ENCODE assay signal across 1 cellular context in the genomic region with DNA sequence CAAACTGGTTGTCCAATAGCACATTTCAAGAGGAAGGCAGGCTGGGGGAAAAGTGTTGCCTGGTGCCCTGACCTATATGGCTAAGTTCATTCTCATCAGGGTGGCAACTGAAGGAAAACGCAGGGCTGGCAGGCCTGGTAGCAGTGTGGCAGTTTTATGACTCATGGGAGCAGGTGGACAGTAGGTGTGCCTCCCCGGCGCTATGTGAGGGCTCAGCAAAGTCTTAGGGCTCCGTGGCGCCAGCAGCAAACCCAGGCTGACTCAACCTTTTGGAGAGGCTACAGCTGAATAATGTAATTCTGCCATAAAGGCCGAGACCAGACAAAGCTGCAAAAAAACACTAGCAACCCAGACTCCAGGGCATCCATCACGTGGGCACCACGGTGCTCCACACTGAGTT.
TF ChIP-seq lines count a peak whose summit lies in the region.

No MANE protein-coding gene starts in this region.

TF ChIP-seq in K562, 482 proteins besides CTCF, POLR2A, EP300 and RAD21 (continued from another document):
- TF ChIP-seq ZNF655 (CRISPR knock-in tag; IDR thresholded peaks at IDR 0.05) (no peak), RFX5 (IDR thresholded peaks at IDR 0.05; ENCODE audit: low read depth, low read length) (no peak), ZFX (CRISPR knock-in tag; IDR thresholded peaks at IDR 0.05) (no peak), SETDB1 (IDR thresholded peaks at IDR 0.05; ENCODE audit: low read length) (no peak), ZNF431 (CRISPR knock-in tag; IDR thresholded peaks at IDR 0.05) (no peak), SMARCA5 (IDR thresholded peaks at IDR 0.05) (no peak)
- TF ChIP-seq, protein P1, sequence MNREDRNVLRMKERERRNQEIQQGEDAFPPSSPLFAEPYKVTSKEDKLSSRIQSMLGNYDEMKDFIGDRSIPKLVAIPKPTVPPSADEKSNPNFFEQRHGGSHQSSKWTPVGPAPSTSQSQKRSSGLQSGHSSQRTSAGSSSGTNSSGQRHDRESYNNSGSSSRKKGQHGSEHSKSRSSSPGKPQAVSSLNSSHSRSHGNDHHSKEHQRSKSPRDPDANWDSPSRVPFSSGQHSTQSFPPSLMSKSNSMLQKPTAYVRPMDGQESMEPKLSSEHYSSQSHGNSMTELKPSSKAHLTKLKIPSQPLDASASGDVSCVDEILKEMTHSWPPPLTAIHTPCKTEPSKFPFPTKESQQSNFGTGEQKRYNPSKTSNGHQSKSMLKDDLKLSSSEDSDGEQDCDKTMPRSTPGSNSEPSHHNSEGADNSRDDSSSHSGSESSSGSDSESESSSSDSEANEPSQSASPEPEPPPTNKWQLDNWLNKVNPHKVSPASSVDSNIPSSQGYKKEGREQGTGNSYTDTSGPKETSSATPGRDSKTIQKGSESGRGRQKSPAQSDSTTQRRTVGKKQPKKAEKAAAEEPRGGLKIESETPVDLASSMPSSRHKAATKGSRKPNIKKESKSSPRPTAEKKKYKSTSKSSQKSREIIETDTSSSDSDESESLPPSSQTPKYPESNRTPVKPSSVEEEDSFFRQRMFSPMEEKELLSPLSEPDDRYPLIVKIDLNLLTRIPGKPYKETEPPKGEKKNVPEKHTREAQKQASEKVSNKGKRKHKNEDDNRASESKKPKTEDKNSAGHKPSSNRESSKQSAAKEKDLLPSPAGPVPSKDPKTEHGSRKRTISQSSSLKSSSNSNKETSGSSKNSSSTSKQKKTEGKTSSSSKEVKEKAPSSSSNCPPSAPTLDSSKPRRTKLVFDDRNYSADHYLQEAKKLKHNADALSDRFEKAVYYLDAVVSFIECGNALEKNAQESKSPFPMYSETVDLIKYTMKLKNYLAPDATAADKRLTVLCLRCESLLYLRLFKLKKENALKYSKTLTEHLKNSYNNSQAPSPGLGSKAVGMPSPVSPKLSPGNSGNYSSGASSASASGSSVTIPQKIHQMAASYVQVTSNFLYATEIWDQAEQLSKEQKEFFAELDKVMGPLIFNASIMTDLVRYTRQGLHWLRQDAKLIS (CRISPR knock-in tag; IDR thresholded peaks at IDR 0.05), result no peak
- TF ChIP-seq, protein P2, sequence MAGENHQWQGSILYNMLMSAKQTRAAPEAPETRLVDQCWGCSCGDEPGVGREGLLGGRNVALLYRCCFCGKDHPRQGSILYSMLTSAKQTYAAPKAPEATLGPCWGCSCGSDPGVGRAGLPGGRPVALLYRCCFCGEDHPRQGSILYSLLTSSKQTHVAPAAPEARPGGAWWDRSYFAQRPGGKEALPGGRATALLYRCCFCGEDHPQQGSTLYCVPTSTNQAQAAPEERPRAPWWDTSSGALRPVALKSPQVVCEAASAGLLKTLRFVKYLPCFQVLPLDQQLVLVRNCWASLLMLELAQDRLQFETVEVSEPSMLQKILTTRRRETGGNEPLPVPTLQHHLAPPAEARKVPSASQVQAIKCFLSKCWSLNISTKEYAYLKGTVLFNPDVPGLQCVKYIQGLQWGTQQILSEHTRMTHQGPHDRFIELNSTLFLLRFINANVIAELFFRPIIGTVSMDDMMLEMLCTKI (IDR thresholded peaks at IDR 0.05; ENCODE audit: partially characterized antibody), result no peak
- TF ChIP-seq, protein P3, sequence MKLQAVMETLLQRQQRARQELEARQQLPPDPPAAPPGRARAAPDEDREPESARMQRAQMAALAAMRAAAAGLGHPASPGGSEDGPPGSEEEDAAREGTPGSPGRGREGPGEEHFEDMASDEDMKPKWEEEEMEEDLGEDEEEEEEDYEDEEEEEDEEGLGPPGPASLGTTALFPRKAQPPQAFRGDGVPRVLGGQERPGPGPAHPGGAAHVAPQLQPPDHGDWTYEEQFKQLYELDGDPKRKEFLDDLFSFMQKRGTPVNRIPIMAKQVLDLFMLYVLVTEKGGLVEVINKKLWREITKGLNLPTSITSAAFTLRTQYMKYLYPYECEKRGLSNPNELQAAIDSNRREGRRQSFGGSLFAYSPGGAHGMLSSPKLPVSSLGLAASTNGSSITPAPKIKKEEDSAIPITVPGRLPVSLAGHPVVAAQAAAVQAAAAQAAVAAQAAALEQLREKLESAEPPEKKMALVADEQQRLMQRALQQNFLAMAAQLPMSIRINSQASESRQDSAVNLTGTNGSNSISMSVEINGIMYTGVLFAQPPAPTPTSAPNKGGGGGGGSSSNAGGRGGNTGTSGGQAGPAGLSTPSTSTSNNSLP (IDR thresholded peaks at IDR 0.05; ENCODE audit: borderline replicate concordance, low read depth, low read length), result no peak
- TF ChIP-seq, protein P4, sequence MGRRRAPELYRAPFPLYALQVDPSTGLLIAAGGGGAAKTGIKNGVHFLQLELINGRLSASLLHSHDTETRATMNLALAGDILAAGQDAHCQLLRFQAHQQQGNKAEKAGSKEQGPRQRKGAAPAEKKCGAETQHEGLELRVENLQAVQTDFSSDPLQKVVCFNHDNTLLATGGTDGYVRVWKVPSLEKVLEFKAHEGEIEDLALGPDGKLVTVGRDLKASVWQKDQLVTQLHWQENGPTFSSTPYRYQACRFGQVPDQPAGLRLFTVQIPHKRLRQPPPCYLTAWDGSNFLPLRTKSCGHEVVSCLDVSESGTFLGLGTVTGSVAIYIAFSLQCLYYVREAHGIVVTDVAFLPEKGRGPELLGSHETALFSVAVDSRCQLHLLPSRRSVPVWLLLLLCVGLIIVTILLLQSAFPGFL (CRISPR knock-in tag; IDR thresholded peaks at IDR 0.05), result no peak
